In genomic region chr5:43555895-43556606, GRCh38 we compare ENCODE assay signal across 8 cellular contexts. TPM values are rescaled to one million over a fixed set of nuclear protein-coding genes. Genes with fewer than 3 reads are reported as not detected.
DNase-seq lines count a peak whose midpoint lies in the region; ATAC-seq and TF ChIP-seq lines count a peak whose summit lies in the region.

No MANE protein-coding gene starts in this region.

- ATAC-seq in HG02759 (IDR thresholded peaks at IDR 0.05; ENCODE audit: unreplicated experiment) (peak; percentile 25), lower lobe of right lung (peak; percentile 66 to 67)

- H3K4me3 ChIP-seq in GM12864 (ENCODE audit: low read depth, low read length) (peak overlapping the region; percentile 84), lower lobe of right lung (peak overlapping the region; percentile 75)

- TF ChIP-seq CTCF in GM12864 (IDR thresholded peaks at IDR 0.05; ENCODE audit: low read depth, low read length, missing control alignments): no peak
- TF ChIP-seq CTCF in lower lobe of right lung (IDR thresholded peaks at IDR 0.05): no peak

- H3K27ac ChIP-seq in lower lobe of right lung: peak overlapping the region; percentile 95

- intact Hi-C loops in lower lobe of right lung (cut with DNase I): no loop called here

- no peaks in the 10 kb centered on the region for H3K27me3 ChIP-seq in lower lobe of right lung (ENCODE audit: low read depth)

- H3K4me1 ChIP-seq in lower lobe of right lung: peaks cover 35% of the 10 kb centered on the region

- peaks cover 37% of the 10 kb centered on the region for H3K36me3 ChIP-seq in lower lobe of right lung

- no peak for DNase-seq in GM12864 (ENCODE audit: low read depth)
- peak; percentile 28 for DNase-seq in NCI-H2107 (lab: John Stamatoyannopoulos, UW)
- peak; percentile 62 for DNase-seq in activated CD4-positive, alpha-beta T cell treated with anti-CD3 and anti-CD28 coated beads for 48 hours
- peak; percentile 74 for DNase-seq in ecto neural progenitor cell (ENCODE audit: low spot score)
- peak; percentile 75 for DNase-seq in lower lobe of right lung
- peak in 2 of 3 donors; percentile 4 to 28 for DNase-seq in stimulated activated CD4-positive, alpha-beta T cell treated with anti-CD3 and anti-CD28 coated beads, TNF-alpha, amount 100 ng/mL, for 1 hour (ENCODE audit: low read depth in 3 of 3, low spot score in 1 of 3)
- DNase-seq in dedifferentiated amniotic fluid mesenchymal stem cell (ENCODE audit: extremely low spot score): no peak

- H3K9me3 ChIP-seq in lower lobe of right lung: no peaks in the 10 kb centered on the region

RNA-seq across cellular contexts. Expression of gene PAIP1, which starts 0.8 kb away (rescaled TPM):
- 71.9 TPM for total RNA-seq in lower lobe of right lung

RNA-seq across cellular contexts. Expression of gene C5orf34, which starts 41.1 kb away (rescaled TPM):
- total RNA-seq in lower lobe of right lung: 1.4 TPM

RNA-seq across cellular contexts. Expression of gene NNT, which starts 46.9 kb away (rescaled TPM):
- 70.9 TPM for total RNA-seq in lower lobe of right lung

Comparison
In these comparisons a context has a peak if more than half of its experiments do, and no peak if none do; other contexts are left out.
1. DNase-seq: peak in NCI-H2107 (single experiment), activated CD4-positive, alpha-beta T cell treated with anti-CD3 and anti-CD28 coated beads for 48 hours (single experiment), ecto neural progenitor cell (single experiment), lower lobe of right lung (single experiment) and stimulated activated CD4-positive, alpha-beta T cell treated with anti-CD3 and anti-CD28 coated beads, TNF-alpha, amount 100 ng/mL, for 1 hour (2 of 3); none in GM12864 (single experiment) and dedifferentiated amniotic fluid mesenchymal stem cell (single experiment).